In genomic region chr2:130328710-130329109, GRCh38 we compare ENCODE assay signal across 1 cellular context.
TF ChIP-seq lines count a peak whose summit lies in the region.

No MANE protein-coding gene starts in this region.

TF ChIP-seq in HepG2, 621 proteins besides CTCF, POLR2A, EP300 and RAD21:
- TF ChIP-seq ZNF558 (CRISPR knock-in tag; IDR thresholded peaks at IDR 0.05; ENCODE audit: borderline replicate concordance) (no peak), ZNF574 (CRISPR knock-in tag; IDR thresholded peaks at IDR 0.05) (no peak), HOXD1 (CRISPR knock-in tag; IDR thresholded peaks at IDR 0.05) (no peak)
TF ChIP-seq in HepG2: peak in this region for 0.
